Comparison of ENCODE assay signal across 11 cellular contexts in the genomic region with DNA sequence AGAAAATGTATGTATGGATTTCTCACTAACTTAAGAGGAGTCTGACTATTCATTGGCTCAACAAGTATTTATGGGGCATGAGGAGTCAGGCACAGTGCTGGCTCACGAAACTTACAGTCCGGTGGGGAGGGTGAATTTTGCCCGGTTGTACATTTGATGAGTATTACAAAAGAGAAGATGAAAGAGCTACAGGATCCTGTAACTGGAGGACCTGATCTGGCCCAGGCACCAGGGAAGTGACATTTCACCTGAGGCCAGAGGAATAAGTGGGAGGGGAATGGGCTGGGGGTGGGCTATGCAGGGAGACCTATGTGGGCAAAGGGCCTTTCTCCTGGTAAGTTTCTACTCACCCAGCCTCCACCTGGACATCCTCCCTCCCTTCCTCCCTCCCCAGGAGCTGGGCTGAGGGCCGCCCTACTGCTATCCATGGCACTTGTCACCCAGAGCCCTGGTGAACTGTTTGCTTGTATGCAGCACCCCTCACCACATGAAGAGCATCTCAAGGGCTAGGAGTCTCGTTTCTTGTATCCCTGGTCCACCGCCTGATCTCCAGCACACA.
DNase-seq lines count a peak whose midpoint lies in the region; ATAC-seq, FAIRE-seq and TF ChIP-seq lines count a peak whose summit lies in the region.
"Had no signal": no experiment of that assay in that cellular context is flagged by ENCODE, and none has a peak within 500 bp of the region (broad histone marks: within the 10 kb centered on the region; RNA-seq: fewer than 3 reads in every experiment).

No MANE protein-coding gene starts in this region.

- H3K4me2 ChIP-seq in DND-41 (ENCODE audit: insufficient read depth, low read length), result peak overlapping the region; percentile 70

- H3K4me3 ChIP-seq in DND-41 (ENCODE audit: low read depth in 1 of 2, low read length in 2 of 2) (peak overlapping the region in 1 of 2 experiments; percentile 45; a peak in 2 of 4 replicates), SJCRH30 (no peak overlapping the region; the same call in 1 of the 2 replicates), sigmoid colon (no peak overlapping the region), upper lobe of left lung (no peak overlapping the region)

- TF ChIP-seq CTCF in DND-41 (IDR thresholded peaks at IDR 0.05; ENCODE audit: borderline replicate concordance, extremely low read depth, low read length, poor library complexity, severe bottlenecking), result no peak
- TF ChIP-seq CTCF in endothelial cell (IDR thresholded peaks at IDR 0.05; ENCODE audit: unreplicated experiment), result no peak
- TF ChIP-seq CTCF in sigmoid colon (IDR thresholded peaks at IDR 0.05), result no peak
- no peak for TF ChIP-seq CTCF in upper lobe of left lung (IDR thresholded peaks at IDR 0.05)

- H3K9me3 Mint-ChIP-seq in endothelial cell (ENCODE audit: unreplicated experiment), result no peaks in the 10 kb centered on the region

- no peaks in the 10 kb centered on the region for H3K36me3 Mint-ChIP-seq in endothelial cell (ENCODE audit: low read depth, unreplicated experiment)

- H2AFZ ChIP-seq in DND-41 (ENCODE audit: low read depth, low read length), result no peak overlapping the region

- H3K27me3 Mint-ChIP-seq in endothelial cell (ENCODE audit: unreplicated experiment), result peaks cover 9% of the 10 kb centered on the region

- TF ChIP-seq POLR2A in sigmoid colon (IDR thresholded peaks at IDR 0.05) (no peak), GM12892 (IDR thresholded peaks at IDR 0.05; ENCODE audit: low read depth, low read length) (no peak), upper lobe of left lung (IDR thresholded peaks at IDR 0.05) (no peak)

- peaks cover 13% of the 10 kb centered on the region for H3K4me1 Mint-ChIP-seq in endothelial cell (ENCODE audit: unreplicated experiment)

- H4K20me1 ChIP-seq in DND-41 (ENCODE audit: insufficient read depth, low read length), result no peaks in the 10 kb centered on the region

- 84 to 90% methylated on average over 6 of the region's 6 CpGs for WGBS in sigmoid colon, 2 donors
- 86 to 89% methylated on average over 5 to 6 of the region's 6 CpGs for WGBS in upper lobe of left lung, 2 donors

- TF ChIP-seq EP300 in sigmoid colon (IDR thresholded peaks at IDR 0.05) (no peak), upper lobe of left lung (IDR thresholded peaks at IDR 0.05) (no peak)

- peak overlapping the region; percentile 97 for H3K9ac ChIP-seq in DND-41 (ENCODE audit: low read depth, low read length)

- peak; percentile 35 for DNase-seq in DND-41
- DNase-seq in SJCRH30, result no peak
- no peak for DNase-seq in endothelial cell (ENCODE audit: low spot score)
- DNase-seq in sigmoid colon, result no peak
- DNase-seq in GM12892 (ENCODE audit: insufficient read length), result no peak
- DNase-seq in NCI-H69 (lab: John Stamatoyannopoulos, UW), result no peak
- DNase-seq in upper lobe of left lung, result no peak
- DNase-seq: activated CD4-positive, alpha-beta T cell treated with anti-CD3 and anti-CD28 coated beads, Interleukin-2, amount 50 U/mL, for 4 hours; KBM-7; left lung had no signal

- H3K27ac ChIP-seq in DND-41 (ENCODE audit: low read length) (peak overlapping the region; percentile 94), SJCRH30 (peak overlapping the region; percentile 93; the same call in 1 of the 2 replicates), sigmoid colon (peak overlapping the region; percentile 85 to 90 (median 87)), upper lobe of left lung (peak overlapping the region in 1 of 4 donors; percentile 92)

- peak overlapping the region; percentile 36 for H3K27ac Mint-ChIP-seq in endothelial cell (ENCODE audit: unreplicated experiment)

- ATAC-seq in DND-41 (ENCODE audit: insufficient read depth, low read depth), result no peak
- no peak for ATAC-seq in upper lobe of left lung (ENCODE audit: low FRiP score in 2 of 2)

- no peaks in the 10 kb centered on the region for H3K36me3 ChIP-seq in DND-41 (ENCODE audit: insufficient read depth, low read length)
- no peaks in the 10 kb centered on the region for H3K36me3 ChIP-seq in SJCRH30
- H3K36me3 ChIP-seq in sigmoid colon, result no peaks in the 10 kb centered on the region
- no peaks in the 10 kb centered on the region for H3K36me3 ChIP-seq in upper lobe of left lung
- H3K36me3 ChIP-seq: left lung had no signal

- intact Hi-C loops in sigmoid colon (cut with DNase I), result loop anchor here (1.0 to 5.0 kb wide), 4 partner anchors 100 to 470 kb away; partner anchors contain the start of genes ZEB1 and ZNF438

- H3K27me3 ChIP-seq in DND-41 (ENCODE audit: insufficient read depth, low read length, poor library complexity) (no peaks in the 10 kb centered on the region), SJCRH30 (no peaks in the 10 kb centered on the region), sigmoid colon (no peaks in the 10 kb centered on the region), upper lobe of left lung (no peaks in the 10 kb centered on the region)
- H3K27me3 ChIP-seq: left lung had no signal

- peaks cover 85% of the 10 kb centered on the region for H3K4me1 ChIP-seq in DND-41 (ENCODE audit: insufficient read depth, low read length)
- peaks cover 15% of the 10 kb centered on the region for H3K4me1 ChIP-seq in SJCRH30
- peaks cover 0 to 51% (median 37%) of the 10 kb centered on the region in 4 donors for H3K4me1 ChIP-seq in sigmoid colon
- peaks cover 21 to 38% (median 23%) of the 10 kb centered on the region in 4 donors for H3K4me1 ChIP-seq in upper lobe of left lung

- H3K9me3 ChIP-seq in DND-41 (ENCODE audit: insufficient read depth, low read length, severe bottlenecking), result no peaks in the 10 kb centered on the region
- no peaks in the 10 kb centered on the region for H3K9me3 ChIP-seq in SJCRH30 (replicated peaks)
- H3K9me3 ChIP-seq in sigmoid colon, result no peaks in the 10 kb centered on the region
- no peaks in the 10 kb centered on the region for H3K9me3 ChIP-seq in upper lobe of left lung
- H3K9me3 ChIP-seq: left lung had no signal

- H3K4me3 Mint-ChIP-seq in endothelial cell (ENCODE audit: unreplicated experiment), result no peak overlapping the region

- peaks cover 26% of the 10 kb centered on the region for H3K79me2 ChIP-seq in DND-41 (ENCODE audit: insufficient read depth, low read length)

- no peak for FAIRE-seq in GM12892 (lab: Jason Lieb, UNC)
- FAIRE-seq: bronchial epithelial cell had no signal
